26 cellular contexts compared by ENCODE assay signal in genomic region chr1:152444045-152444444, GRCh38. TPM values are rescaled to one million over a fixed set of nuclear protein-coding genes. Genes with fewer than 3 reads are reported as not detected.
DNase-seq lines count a peak whose midpoint lies in the region; ATAC-seq, FAIRE-seq and TF ChIP-seq lines count a peak whose summit lies in the region.
"Had no signal": no experiment of that assay in that cellular context is flagged by ENCODE, and none has a peak within 500 bp of the region (broad histone marks: within the 10 kb centered on the region; RNA-seq: fewer than 3 reads in every experiment).

No MANE protein-coding gene starts in this region.

- DNase-seq in heart left ventricle (peak in 3 of 5 donors; percentile 30 to 54 (median 42)), Right ventricle myocardium inferior (ENCODE audit: missing footprints) (no peak), RCC 7860 (ENCODE audit: low spot score) (peak; percentile 8), esophagus squamous epithelium (lab: John Stamatoyannopoulos, UW) (no peak), sciatic nerve (ENCODE audit: low spot score) (no peak), NCI-H510A treated with DMSO at 0.1 percent for 48 hours (lab: John Stamatoyannopoulos, UW) (no peak)
- no peak for DNase-seq in effector CD4-positive, alpha-beta T cell
- DNase-seq: BE2C; Caco-2; CD4-positive, CD25-positive, alpha-beta regulatory T cell; DMS153; EL; GOT3; NCI-H1417; NCI-H187; NCI-H2107; NCI-H524; NCI-H82; PC-9 had no signal

- no peak overlapping the region for H3K4me3 ChIP-seq in heart left ventricle
- H3K4me3 ChIP-seq in esophagus squamous epithelium, result no peak overlapping the region
- H3K4me3 ChIP-seq: GM12878, K562, PC-9 had no signal

- FAIRE-seq in RCC 7860 (lab: Jason Lieb, UNC), result no peak
- FAIRE-seq: A204.1, GM12878, GM19239, K562 had no signal

- H3K9me3 ChIP-seq in heart left ventricle (no peaks in the 10 kb centered on the region), esophagus squamous epithelium (no peaks in the 10 kb centered on the region)
- H3K9me3 ChIP-seq: BE2C, Caco-2 had no signal

- WGBS in heart left ventricle, 4 donors, result 49 to 66% (median 54%) methylated on average over 4 of the region's 4 CpGs
- WGBS in esophagus squamous epithelium, 2 donors, result 63 to 69% methylated on average over 4 of the region's 4 CpGs

- ATAC-seq in heart left ventricle (peak in 2 of 4 donors; percentile 16 to 32), Right ventricle myocardium inferior (no peak), sciatic nerve (peak; percentile 41), HG03378 (IDR thresholded peaks at IDR 0.05; ENCODE audit: unreplicated experiment) (no peak)
- ATAC-seq: GM12878, HCT116, K562 had no signal

- peaks cover 0 to 31% (median 11%) of the 10 kb centered on the region in 12 donors for H3K4me1 ChIP-seq in heart left ventricle
- peaks cover 33 to 78% (median 38%) of the 10 kb centered on the region in 3 donors for H3K4me1 ChIP-seq in esophagus squamous epithelium
- H3K4me1 ChIP-seq: BE2C, Caco-2 had no signal

- TF ChIP-seq POLR2A in heart left ventricle (IDR thresholded peaks at IDR 0.05) (no peak), esophagus squamous epithelium (IDR thresholded peaks at IDR 0.05) (no peak)

- peak overlapping the region in 2 of 12 donors; percentile 37 to 44 for H3K27ac ChIP-seq in heart left ventricle
- H3K27ac ChIP-seq in esophagus squamous epithelium, result peak overlapping the region in 3 of 4 donors; percentile 72 to 83 (median 83)
- H3K27ac ChIP-seq: PC-9 had no signal

- TF ChIP-seq CTCF in heart left ventricle (IDR thresholded peaks at IDR 0.05) (no peak), esophagus squamous epithelium (IDR thresholded peaks at IDR 0.05) (peak in 1 of 6 experiments; percentile 35)

- no peaks in the 10 kb centered on the region for H3K36me3 ChIP-seq in heart left ventricle
- H3K36me3 ChIP-seq in esophagus squamous epithelium, result no peaks in the 10 kb centered on the region
- H3K36me3 ChIP-seq: BE2C had no signal

- intact Hi-C loops in heart left ventricle (cut with DNase I) (loop anchor here in 6 of 10 donors (5.0 kb wide), 5 partner anchors 252 to 397 kb away; no protein-coding TSS in a partner anchor), Right ventricle myocardium inferior (cut with DNase I) (loop anchor here (5.0 kb wide), 1 partner anchor 392 kb away; no protein-coding TSS in a partner anchor), esophagus squamous epithelium (cut with DNase I) (no loop called here), sciatic nerve (cut with DNase I) (loop anchor here (10.0 kb wide), 1 partner anchor 259 kb away; no protein-coding TSS in a partner anchor)

- H3K27me3 ChIP-seq in heart left ventricle (peaks cover 0 to 4% (median 0%) of the 10 kb centered on the region in 9 donors), esophagus squamous epithelium (no peaks in the 10 kb centered on the region)
- H3K27me3 ChIP-seq: BE2C had no signal

RNA-seq across cellular contexts. Expression of gene CRNN, which starts 30.0 kb away (rescaled TPM):
- total RNA-seq in heart left ventricle, result not detected
- polyA plus RNA-seq in heart left ventricle, result under 1 TPM in 1 of 2 donors, not detected in 1; 0.24 TPM
- total RNA-seq in Right ventricle myocardium inferior, result not detected
- total RNA-seq in esophagus squamous epithelium, result 1,000 to 10,000 TPM; 1,263 to 5,310 (median 2,301) TPM
- not detected for total RNA-seq in sciatic nerve
- total RNA-seq: Caco-2; CD4-positive, CD25-positive, alpha-beta regulatory T cell; GM12878; K562; PC-9; SK-MEL-5 had no signal
- polyA plus RNA-seq: CD4-positive, CD25-positive, alpha-beta regulatory T cell; GM12878; K562 had no signal

Comparison
In these comparisons a context has a peak if more than half of its experiments do, and no peak if none do; other contexts are left out.
1. DNase-seq: peak in heart left ventricle (3 of 5) and RCC 7860 (single experiment); none in Right ventricle myocardium inferior (single experiment), esophagus squamous epithelium (single experiment), sciatic nerve (single experiment), NCI-H510A treated with DMSO at 0.1 percent for 48 hours (single experiment) and effector CD4-positive, alpha-beta T cell (single experiment).
2. RNA of gene CRNN, which starts 30.0 kb away (total RNA-seq): 1,263 to 5,310 TPM in esophagus squamous epithelium; not detected in sciatic nerve (single experiment), not detected in heart left ventricle and not detected in Right ventricle myocardium inferior (single experiment); every median in the first group is over 1,000 times any median in the second.